Comparison of ENCODE assay signal across 8 cellular contexts in genomic region chr11:29432719-29433325, GRCh38.
DNase-seq lines count a peak whose midpoint lies in the region; ATAC-seq and TF ChIP-seq lines count a peak whose summit lies in the region.

No MANE protein-coding gene starts in this region.

- no peak overlapping the region for H3K27ac ChIP-seq in left lung

- TF ChIP-seq CTCF in BJ (IDR thresholded peaks at IDR 0.05; ENCODE audit: insufficient read depth, low read depth, low read length) (peak; percentile 48), HFF-Myc (IDR thresholded peaks at IDR 0.05; ENCODE audit: low read depth, low read length, missing control alignments) (peak; percentile 30), WI38 (IDR thresholded peaks at IDR 0.05; ENCODE audit: low read depth, low read length) (peak; percentile 39; the same call in 1 of the 2 replicates), left lung (IDR thresholded peaks at IDR 0.05) (peak; percentile 33 to 48)

- CTCF ChIA-PET in BJ (lab: Yijun Ruan, JAX): interaction anchor here (0.5 to 2.4 kb wide), 14 partner anchors 8 to 1736 kb away, joined by 3 to 14 read pairs (median 4); no protein-coding TSS in a partner anchor

- H3K4me3 ChIP-seq in BJ (ENCODE audit: low read depth, low read length): no peak overlapping the region
- no peak overlapping the region for H3K4me3 ChIP-seq in HFF-Myc (replicated peaks; ENCODE audit: low read depth, low read length)
- H3K4me3 ChIP-seq in WI38 (ENCODE audit: low read depth, low read length): no peak overlapping the region
- no peak overlapping the region for H3K4me3 ChIP-seq in left lung

- no peaks in the 10 kb centered on the region for H3K9me3 ChIP-seq in left lung

- no peak for DNase-seq in BJ (ENCODE audit: low read depth)
- peak; percentile 1 for DNase-seq in HFF-Myc (ENCODE audit: extremely low read depth, low read depth)
- no peak for DNase-seq in left lung
- DNase-seq in HK-2 (ENCODE audit: unreplicated experiment): no peak
- DNase-seq in activated CD4-positive, alpha-beta T cell treated with anti-CD3 and anti-CD28 coated beads for 48 hours: no peak

- no peaks in the 10 kb centered on the region for H3K4me1 ChIP-seq in left lung

- ATAC-seq in left lung (no peak), GM18861 (IDR thresholded peaks at IDR 0.05; ENCODE audit: unreplicated experiment) (no peak), GM19452 (IDR thresholded peaks at IDR 0.05; ENCODE audit: unreplicated experiment) (no peak)

- POLR2A ChIA-PET in BJ (lab: Charles Lee): no interaction called here

- peaks cover 2% of the 10 kb centered on the region; the same call in 1 of the 2 replicates for H3K27me3 ChIP-seq in BJ (ENCODE audit: control insufficient read depth, insufficient read depth, low read length)
- no peaks in the 10 kb centered on the region for H3K27me3 ChIP-seq in left lung

- intact Hi-C loops in left lung (cut with DNase I): no loop called here

- H3K36me3 ChIP-seq in BJ (ENCODE audit: control insufficient read depth, insufficient read depth, low read length): no peaks in the 10 kb centered on the region
- no peaks in the 10 kb centered on the region for H3K36me3 ChIP-seq in left lung
